25 cellular contexts compared by ENCODE assay signal in the genomic region with DNA sequence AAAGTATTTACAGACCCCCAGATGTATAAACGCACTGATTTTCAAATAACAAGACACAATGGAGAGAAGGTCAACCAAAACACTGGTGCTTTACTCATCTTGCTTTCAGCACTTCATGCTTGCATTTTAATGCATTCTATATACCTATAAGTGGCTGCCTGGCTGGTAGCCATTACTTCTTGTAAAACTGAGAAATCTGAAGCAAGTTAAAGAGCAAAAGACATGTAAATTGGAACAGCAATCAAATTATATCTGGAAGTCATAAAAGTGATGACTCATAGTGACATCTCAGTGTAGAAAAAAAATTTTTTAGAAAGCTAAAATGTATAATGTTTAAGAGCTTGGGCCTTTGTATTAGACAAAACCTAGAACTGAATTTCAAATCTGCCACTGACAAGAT.
"Had no signal": no experiment of that assay in that cellular context is flagged by ENCODE, and none has a peak within 500 bp of the region (broad histone marks: within the 10 kb centered on the region; RNA-seq: fewer than 3 reads in every experiment).

No MANE protein-coding gene starts in this region.

- FAIRE-seq: astrocyte had no signal

- H3K9ac ChIP-seq: parathyroid adenoma had no signal

- H3K27me3 Mint-ChIP-seq: activated CD4-positive, alpha-beta memory T cell treated with anti-CD3 and anti-CD28 coated beads, Interleukin-2, amount 10 ng/mL, durations not matched to agents 7 days and 5 days; activated CD4-positive, alpha-beta T cell treated with anti-CD3 and anti-CD28 coated beads, Interleukin-2, amount 10 ng/mL, durations not matched to agents 7 days and 5 days; naive B cell had no signal

- H3K9me3 Mint-ChIP-seq: activated CD4-positive, alpha-beta memory T cell treated with anti-CD3 and anti-CD28 coated beads, Interleukin-2, amount 10 ng/mL, durations not matched to agents 7 days and 5 days; activated T-cell treated with anti-CD3 and anti-CD28 coated beads, Interleukin-2, amount 50 U/mL, for 4 hours had no signal

- H3K4me1 ChIP-seq: foreskin keratinocyte, parathyroid adenoma, right atrium auricular region, spleen, suprapubic skin, tibial artery, upper lobe of right lung had no signal

- H3K36me3 ChIP-seq: brain microvascular endothelial cell, right atrium auricular region, spleen, suprapubic skin, tibial artery, upper lobe of right lung had no signal

- H3K4me1 Mint-ChIP-seq: activated CD4-positive, alpha-beta memory T cell treated with anti-CD3 and anti-CD28 coated beads, Interleukin-2, amount 10 ng/mL, durations not matched to agents 7 days and 5 days; activated CD4-positive, alpha-beta T cell treated with anti-CD3 and anti-CD28 coated beads, Interleukin-2, amount 10 ng/mL, durations not matched to agents 7 days and 5 days; activated T-helper 17 cell treated with anti-CD3 and anti-CD28 coated beads, Interleukin-2, amount 50 U/mL, for 72 hours; mesothelial cell of epicardium; naive B cell had no signal

- DNase-seq: activated CD4-positive, alpha-beta memory T cell treated with anti-CD3 and anti-CD28 coated beads, Interleukin-2, amount 10 ng/mL, durations not matched to agents 7 days and 5 days; activated CD4-positive, alpha-beta T cell treated with anti-CD3 and anti-CD28 coated beads for 1 hour; activated CD4-positive, alpha-beta T cell treated with anti-CD3 and anti-CD28 coated beads, Interleukin-2, amount 10 ng/mL, durations not matched to agents 7 days and 5 days; activated gamma-delta T cell treated with Interleukin-2 at 50 U/mL for 16 hours; activated naive CD4-positive, alpha-beta T cell treated with anti-CD3 and anti-CD28 coated beads, Interleukin-2, amount 50 U/mL, for 16 hours; activated T-cell treated with anti-CD3 and anti-CD28 coated beads, Interleukin-2, amount 50 U/mL, for 4 hours; amniotic stem cell; brain microvascular endothelial cell; dorsolateral prefrontal cortex; effector memory CD4-positive, alpha-beta T cell; foreskin keratinocyte; heart right ventricle; naive B cell; psoas muscle; spleen; stimulated activated naive CD4-positive, alpha-beta T cell; tibial artery; upper lobe of right lung had no signal

- H3K27ac ChIP-seq: brain microvascular endothelial cell, coronary artery, dorsolateral prefrontal cortex, foreskin keratinocyte, heart right ventricle, parathyroid adenoma, psoas muscle, right atrium auricular region, spleen, suprapubic skin, tibial artery, upper lobe of right lung had no signal

- H3K27ac Mint-ChIP-seq: activated CD4-positive, alpha-beta memory T cell treated with anti-CD3 and anti-CD28 coated beads, Interleukin-2, amount 10 ng/mL, durations not matched to agents 7 days and 5 days; activated CD4-positive, alpha-beta T cell treated with anti-CD3 and anti-CD28 coated beads, Interleukin-2, amount 10 ng/mL, durations not matched to agents 7 days and 5 days; activated T-helper 17 cell treated with anti-CD3 and anti-CD28 coated beads, Interleukin-2, amount 50 U/mL, for 72 hours; mesothelial cell of epicardium had no signal

- H3K27me3 ChIP-seq: brain microvascular endothelial cell, dorsolateral prefrontal cortex, foreskin keratinocyte, heart right ventricle, right atrium auricular region, spleen, suprapubic skin, tibial artery, upper lobe of right lung had no signal

- H3K36me3 Mint-ChIP-seq: mesothelial cell of epicardium had no signal

- H3K79me2 ChIP-seq: parathyroid adenoma had no signal

- H3K4me3 Mint-ChIP-seq: activated CD4-positive, alpha-beta memory T cell treated with anti-CD3 and anti-CD28 coated beads, Interleukin-2, amount 10 ng/mL, durations not matched to agents 7 days and 5 days; activated CD4-positive, alpha-beta T cell treated with anti-CD3 and anti-CD28 coated beads, Interleukin-2, amount 10 ng/mL, durations not matched to agents 7 days and 5 days; activated T-cell treated with anti-CD3 and anti-CD28 coated beads, Interleukin-2, amount 50 U/mL, for 4 hours; activated T-helper 17 cell treated with anti-CD3 and anti-CD28 coated beads, Interleukin-2, amount 50 U/mL, for 72 hours; mesothelial cell of epicardium; naive B cell had no signal

- H2AFZ ChIP-seq: parathyroid adenoma had no signal

- H3K9me3 ChIP-seq: heart right ventricle, psoas muscle, right atrium auricular region, suprapubic skin, tibial artery, upper lobe of right lung had no signal

- ATAC-seq: activated T-cell treated with anti-CD3 and anti-CD28 coated beads, Interleukin-2, amount 50 U/mL, for 4 hours; activated T-helper 17 cell treated with anti-CD3 and anti-CD28 coated beads, Interleukin-2, amount 50 U/mL, for 72 hours; foreskin keratinocyte; heart right ventricle; psoas muscle; upper lobe of right lung had no signal

- H3K4me3 ChIP-seq: coronary artery, dorsolateral prefrontal cortex, heart right ventricle, psoas muscle, right atrium auricular region, spleen, suprapubic skin, tibial artery, upper lobe of right lung had no signal
